Comparison of ENCODE assay signal across 10 cellular contexts in the genomic region with DNA sequence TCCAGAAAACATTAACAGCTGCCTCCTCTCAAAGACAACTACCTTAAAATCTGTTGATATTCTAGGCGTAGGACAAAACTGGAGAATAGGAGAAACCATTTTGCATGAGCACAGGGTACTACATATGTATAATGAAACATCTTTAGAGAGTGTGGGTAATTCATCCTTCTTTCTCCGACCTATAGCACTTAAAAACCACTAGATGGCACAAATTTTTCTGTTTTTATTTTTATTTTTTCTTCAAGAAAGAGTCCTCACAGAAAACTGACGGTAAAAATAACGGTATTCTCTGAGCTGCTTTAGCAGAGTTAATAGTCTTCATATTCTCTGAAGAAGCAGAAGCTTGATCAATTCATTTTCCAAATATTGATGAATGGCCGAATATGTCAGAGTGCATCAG. TPM values are rescaled to one million over a fixed set of nuclear protein-coding genes. Genes with fewer than 3 reads are reported as not detected.
A peak's percentile ranks its signal among the peaks of the same experiment; 100 is the strongest.
DNase-seq lines count a peak whose midpoint lies in the region; ATAC-seq, FAIRE-seq and TF ChIP-seq lines count a peak whose summit lies in the region.
"Had no signal": no experiment of that assay in that cellular context is flagged by ENCODE, and none has a peak within 500 bp of the region (broad histone marks: within the 10 kb centered on the region; RNA-seq: fewer than 3 reads in every experiment).

No MANE protein-coding gene starts in this region.

- H3K9me3 ChIP-seq in left ventricle myocardium inferior (replicated peaks): no peaks in the 10 kb centered on the region
- H3K9me3 ChIP-seq in Karpas-422 (ENCODE audit: low read length): no peaks in the 10 kb centered on the region
- H3K9me3 ChIP-seq: colonic mucosa had no signal

- no peaks in the 10 kb centered on the region for H3K4me1 ChIP-seq in left ventricle myocardium inferior
- no peaks in the 10 kb centered on the region for H3K4me1 ChIP-seq in Karpas-422 (ENCODE audit: low read length)
- H3K4me1 ChIP-seq: colonic mucosa had no signal

- H3K27me3 ChIP-seq in left ventricle myocardium inferior (ENCODE audit: low read depth): peaks cover 45% of the 10 kb centered on the region
- H3K27me3 ChIP-seq in Karpas-422 (ENCODE audit: low read length): no peaks in the 10 kb centered on the region
- H3K27me3 ChIP-seq: colonic mucosa had no signal

- H2AFZ ChIP-seq in Karpas-422 (ENCODE audit: low read length): no peak overlapping the region

- H3K4me2 ChIP-seq in Karpas-422 (ENCODE audit: low read depth, low read length, poor library complexity, severe bottlenecking): no peak overlapping the region

- DNase-seq in left ventricle myocardium inferior (no peak), Right ventricle myocardium inferior (ENCODE audit: missing footprints) (no peak), Karpas-422 (peak; percentile 57), cardiac fibroblast (ENCODE audit: low read depth in 2 of 2) (peak; percentile 8 to 16), cerebellum (ENCODE audit: low spot score) (no peak), iPS-NIHi7 (ENCODE audit: extremely low spot score) (no peak), urothelium cell line (ENCODE audit: low spot score) (no peak)
- DNase-seq: Calu3, colonic mucosa had no signal

- peak; percentile 24 for TF ChIP-seq CTCF in left ventricle myocardium inferior (IDR thresholded peaks at IDR 0.05; ENCODE audit: borderline replicate concordance)
- peak; percentile 37 for TF ChIP-seq CTCF in cardiac fibroblast (IDR thresholded peaks at IDR 0.05; ENCODE audit: low read depth, low read length)

- no peak overlapping the region for H3K9ac ChIP-seq in Karpas-422 (ENCODE audit: low read length)

- ATAC-seq in Right ventricle myocardium inferior: no peak
- no peak for ATAC-seq in activated CD4-positive, CD25-positive, alpha-beta regulatory T cell treated with anti-CD3 and anti-CD28 coated beads, Interleukin-2, amount 50 U/mL, for 24 hours

- no peak for FAIRE-seq in urothelium cell line (lab: Jason Lieb, UNC)

- H4K20me1 ChIP-seq in Karpas-422 (ENCODE audit: insufficient read depth, low read depth, low read length): no peaks in the 10 kb centered on the region

- intact Hi-C loops in left ventricle myocardium inferior (cut with micrococcal nuclease): no loop called here
- intact Hi-C loops in Right ventricle myocardium inferior (cut with DNase I): no loop called here

- H3K79me2 ChIP-seq in Karpas-422 (ENCODE audit: low read length): no peaks in the 10 kb centered on the region

- H3K4me3 ChIP-seq in left ventricle myocardium inferior (no peak overlapping the region), Karpas-422 (ENCODE audit: low read length) (no peak overlapping the region), cardiac fibroblast (replicated peaks in 1 of 2; ENCODE audit: low read depth in 2 of 2, low read length in 2 of 2) (no peak overlapping the region)
- H3K4me3 ChIP-seq: colonic mucosa had no signal

- no peaks in the 10 kb centered on the region for H3K9me2 ChIP-seq in Karpas-422 (replicated peaks; ENCODE audit: insufficient read depth, low read length)

- H3K27ac ChIP-seq in left ventricle myocardium inferior (replicated peaks) (no peak overlapping the region), Karpas-422 (ENCODE audit: low read length) (no peak overlapping the region)
- H3K27ac ChIP-seq: colonic mucosa had no signal

- H3K36me3 ChIP-seq in left ventricle myocardium inferior (no peaks in the 10 kb centered on the region), Karpas-422 (ENCODE audit: insufficient read depth, low read length) (no peaks in the 10 kb centered on the region)
- H3K36me3 ChIP-seq: colonic mucosa had no signal

RNA-seq across cellular contexts. Expression of a gene that starts 14.6 kb away (rescaled TPM):
- not detected for total RNA-seq in left ventricle myocardium inferior
- total RNA-seq in Right ventricle myocardium inferior: not detected
- not detected in 2 replicates for total RNA-seq in Karpas-422 (2014; rRNA removed; shearing (Covaris generic); ENCODE audit: low replicate concordance)
- not detected for total RNA-seq in cerebellum

Comparison
In these comparisons a context has a peak if more than half of its experiments do, and no peak if none do; other contexts are left out.
1. DNase-seq: peak in Karpas-422 (single experiment) and cardiac fibroblast (2 of 2); none in left ventricle myocardium inferior (single experiment), Right ventricle myocardium inferior (single experiment), cerebellum (single experiment), iPS-NIHi7 (single experiment) and urothelium cell line (single experiment).